ENCODE assay signal across 25 cellular contexts in genomic region chr5:57456056-57456455, GRCh38. TPM values are rescaled to one million over a fixed set of nuclear protein-coding genes. Genes with fewer than 3 reads are reported as not detected.
DNase-seq lines count a peak whose midpoint lies in the region; ATAC-seq and TF ChIP-seq lines count a peak whose summit lies in the region.
"Had no signal": no experiment of that assay in that cellular context is flagged by ENCODE, and none has a peak within 500 bp of the region (broad histone marks: within the 10 kb centered on the region; RNA-seq: fewer than 3 reads in every experiment).

No MANE protein-coding gene starts in this region.

- H3K36me3 Mint-ChIP-seq in nephron (ENCODE audit: low read depth): no peaks in the 10 kb centered on the region
- H3K36me3 Mint-ChIP-seq: naive thymus-derived CD8-positive, alpha-beta T cell had no signal

- H3K27ac Mint-ChIP-seq in nephron: peak overlapping the region; percentile 68 to 91 (median 82)
- H3K27ac Mint-ChIP-seq: activated B cell treated with CpG ODN at 0.5 μM for 24 hours; activated naive CD4-positive, alpha-beta T cell treated with anti-CD3 and anti-CD28 coated beads for 36 hours had no signal

- 68% methylated on average over 7 of the region's 7 CpGs for WGBS in suprapubic skin

- no peak for TF ChIP-seq CTCF in Peyer's patch (IDR thresholded peaks at IDR 0.05)
- no peak for TF ChIP-seq CTCF in fibroblast of villous mesenchyme (IDR thresholded peaks at IDR 0.05; ENCODE audit: insufficient read depth, low read depth, low read length)
- no peak for TF ChIP-seq CTCF in nephron (IDR thresholded peaks at IDR 0.05; ENCODE audit: unreplicated experiment in 3 of 3)
- no peak for TF ChIP-seq CTCF in suprapubic skin (IDR thresholded peaks at IDR 0.05)

- H3K9me3 Mint-ChIP-seq in nephron: no peaks in the 10 kb centered on the region
- H3K9me3 Mint-ChIP-seq: activated B cell treated with CpG ODN at 0.5 μM for 24 hours; activated naive CD4-positive, alpha-beta T cell treated with anti-CD3 and anti-CD28 coated beads for 36 hours had no signal

- no peaks in the 10 kb centered on the region for H3K9me3 ChIP-seq in Peyer's patch
- no peaks in the 10 kb centered on the region for H3K9me3 ChIP-seq in suprapubic skin
- H3K9me3 ChIP-seq: adrenal gland, ovary, SJCRH30 had no signal

- H3K4me3 Mint-ChIP-seq in nephron: no peak overlapping the region
- H3K4me3 Mint-ChIP-seq: activated B cell treated with CpG ODN at 0.5 μM for 24 hours; activated naive CD4-positive, alpha-beta T cell treated with anti-CD3 and anti-CD28 coated beads for 36 hours; naive thymus-derived CD8-positive, alpha-beta T cell had no signal

- DNase-seq in Peyer's patch (no peak), fibroblast of villous mesenchyme (ENCODE audit: low read depth) (peak; percentile 25), suprapubic skin (ENCODE audit: low spot score in 2 of 2) (no peak), HCEC 1CT (no peak)
- DNase-seq in stimulated activated naive CD4-positive, alpha-beta T cell treated with Interleukin-2 at 50 U/mL for 16 hours (lab: John Stamatoyannopoulos, UW): no peak
- DNase-seq: activated B cell treated with CpG ODN at 0.5 μM for 24 hours; activated CD4-positive, alpha-beta T cell treated with anti-CD3 and anti-CD28 coated beads, Interleukin-2, amount 50 U/mL, for 4 hours; activated naive CD4-positive, alpha-beta T cell treated with anti-CD3 and anti-CD28 coated beads for 36 hours; adrenal gland; C1 segment of cervical spinal cord; effector CD8-positive, alpha-beta T cell; left cardiac atrium; mesendoderm; naive thymus-derived CD8-positive, alpha-beta T cell; NCI-H2081 treated with DMSO at 0.1 percent for 48 hours; NCI-H226; NCI-H69; ovary; stimulated activated CD4-positive, alpha-beta T cell treated with anti-CD3 and anti-CD28 coated beads, Interleukin-12 subunit alpha, Interleukin-12 subunit beta, amount 100 ng/mL, for 4 hours; stimulated activated CD4-positive, alpha-beta T cell treated with anti-CD3 and anti-CD28 coated beads, Interleukin-4, amount 100 ng/mL, for 1 hour had no signal

- H3K4me3 ChIP-seq in Peyer's patch: no peak overlapping the region
- H3K4me3 ChIP-seq in fibroblast of villous mesenchyme (ENCODE audit: low read depth, low read length): no peak overlapping the region
- H3K4me3 ChIP-seq in suprapubic skin: no peak overlapping the region
- H3K4me3 ChIP-seq: adrenal gland, ovary, SJCRH30 had no signal

- H3K27ac ChIP-seq in Peyer's patch (peak overlapping the region in 3 of 4 donors; percentile 15 to 26 (median 23)), suprapubic skin (peak overlapping the region; percentile 44)
- H3K27ac ChIP-seq: SJCRH30 had no signal

- H3K4me1 ChIP-seq in Peyer's patch (peaks cover 0 to 15% (median 0%) of the 10 kb centered on the region in 4 donors), suprapubic skin (peaks cover 26% of the 10 kb centered on the region)

- H3K27me3 ChIP-seq in Peyer's patch (no peaks in the 10 kb centered on the region), suprapubic skin (no peaks in the 10 kb centered on the region)
- H3K27me3 ChIP-seq: adrenal gland, ovary, SJCRH30 had no signal

- H3K4me1 Mint-ChIP-seq in nephron: peaks cover 56% of the 10 kb centered on the region
- H3K4me1 Mint-ChIP-seq: activated B cell treated with CpG ODN at 0.5 μM for 24 hours had no signal

- ATAC-seq in HG02798 (IDR thresholded peaks at IDR 0.05; ENCODE audit: poor library complexity, unreplicated experiment): no peak
- ATAC-seq: esophagus mucosa; naive thymus-derived CD8-positive, alpha-beta T cell had no signal

- H3K36me3 ChIP-seq in Peyer's patch: no peaks in the 10 kb centered on the region
- no peaks in the 10 kb centered on the region for H3K36me3 ChIP-seq in suprapubic skin
- H3K36me3 ChIP-seq: adrenal gland, ovary, SJCRH30 had no signal

- TF ChIP-seq POLR2A in Peyer's patch (IDR thresholded peaks at IDR 0.05) (no peak), suprapubic skin (IDR thresholded peaks at IDR 0.05) (no peak)

- no peak for TF ChIP-seq EP300 in suprapubic skin (IDR thresholded peaks at IDR 0.05)

- no peaks in the 10 kb centered on the region for H3K27me3 Mint-ChIP-seq in nephron (ENCODE audit: low read depth)
- H3K27me3 Mint-ChIP-seq: naive thymus-derived CD8-positive, alpha-beta T cell had no signal

RNA-seq across cellular contexts. Expression of gene ACTBL2, which starts 26.6 kb away (rescaled TPM):
- total RNA-seq in Peyer's patch (not detected), fibroblast of villous mesenchyme (0.43 and 0.97 TPM in 2 replicates), suprapubic skin (1 to 10 TPM in 3 of 4 donors, not detected in 1; 1.0 to 4.8 (median 1.6) TPM)
- total RNA-seq: activated B cell treated with CpG ODN at 0.5 μM for 24 hours; activated naive CD4-positive, alpha-beta T cell treated with anti-CD3 and anti-CD28 coated beads for 36 hours; adrenal gland; esophagus mucosa; frontal cortex; left cardiac atrium; naive thymus-derived CD8-positive, alpha-beta T cell; SJCRH30 had no signal
